ENCODE assay signal across 1 cellular context in genomic region chr1:155000725-155001437, GRCh38.
TF ChIP-seq lines count a peak whose summit lies in the region.

No MANE protein-coding gene starts in this region.

TF ChIP-seq in HepG2, 621 proteins besides CTCF, POLR2A, EP300 and RAD21 (continued from another document and continues in another):
- TF ChIP-seq ARID5B (CRISPR knock-in tag; IDR thresholded peaks at IDR 0.05) (peak; percentile 76; the same call in 1 of the 2 replicates), SIN3A (IDR thresholded peaks at IDR 0.05; ENCODE audit: borderline replicate concordance, low read depth, low read length) (peak; percentile 79), ZNF878 (CRISPR knock-in tag; IDR thresholded peaks at IDR 0.05) (no peak; the same call in 1 of the 2 replicates), ZNF382 (CRISPR knock-in tag; IDR thresholded peaks at IDR 0.05; ENCODE audit: borderline replicate concordance) (no peak), ZNF713 (CRISPR knock-in tag; IDR thresholded peaks at IDR 0.05) (0 out of 2 replicates have a peak, but pooled peaks have one; percentile 68), ZNF883 (CRISPR knock-in tag; IDR thresholded peaks at IDR 0.05; ENCODE audit: not compliant biosample characterization) (peak; percentile 54), MXD4 (CRISPR knock-in tag; IDR thresholded peaks at IDR 0.05) (peak; percentile 61; the same call in 1 of the 2 replicates), KLF6 (CRISPR knock-in tag; IDR thresholded peaks at IDR 0.05) (peak; percentile 62), ZNF747 (CRISPR knock-in tag; IDR thresholded peaks at IDR 0.05; ENCODE audit: borderline replicate concordance) (no peak), TEAD2 (CRISPR knock-in tag; IDR thresholded peaks at IDR 0.05) (no peak), EHMT2 (IDR thresholded peaks at IDR 0.05; ENCODE audit: borderline replicate concordance, low read depth, low read length) (no peak), ZNF253 (CRISPR knock-in tag; IDR thresholded peaks at IDR 0.05; ENCODE audit: borderline replicate concordance) (no peak), ATF2 (CRISPR knock-in tag; IDR thresholded peaks at IDR 0.05) (peak; percentile 47), GTF2F1 (IDR thresholded peaks at IDR 0.05; ENCODE audit: low read length) (0 out of 2 replicates have a peak, but pooled peaks have one; percentile 27), ZNF484 (CRISPR knock-in tag; IDR thresholded peaks at IDR 0.05; ENCODE audit: borderline replicate concordance, low read depth) (no peak), SIX1 (CRISPR knock-in tag; IDR thresholded peaks at IDR 0.05; ENCODE audit: borderline replicate concordance) (peak; percentile 34; the same call in 1 of the 2 replicates), ZNF362 (CRISPR knock-in tag; IDR thresholded peaks at IDR 0.05; ENCODE audit: borderline replicate concordance) (peak; percentile 12; the same call in 1 of the 2 replicates), HOXA3 (CRISPR knock-in tag; IDR thresholded peaks at IDR 0.05) (peak; percentile 77; the same call in 1 of the 2 replicates), TSC22D2 (CRISPR knock-in tag; IDR thresholded peaks at IDR 0.05; ENCODE audit: borderline replicate concordance) (0 out of 2 replicates have a peak, but pooled peaks have one; percentile 41), ESRRA (CRISPR knock-in tag; IDR thresholded peaks at IDR 0.05; ENCODE audit: low read depth) (peak; percentile 42; the same call in 1 of the 2 replicates), RFXANK (CRISPR knock-in tag; IDR thresholded peaks at IDR 0.05) (no peak), NCOR1 (IDR thresholded peaks at IDR 0.05; ENCODE audit: borderline replicate concordance, low read length) (peak; percentile 40; the same call in 1 of the 2 replicates), ZNF513 (CRISPR knock-in tag; conservative IDR thresholded peaks at IDR 0.05) (no peak), ZNF567 (CRISPR knock-in tag; IDR thresholded peaks at IDR 0.05; ENCODE audit: borderline replicate concordance) (no peak), ZMYM3 (CRISPR knock-in tag; IDR thresholded peaks at IDR 0.05) (no peak), MXD1 (CRISPR knock-in tag; IDR thresholded peaks at IDR 0.05) (peak; percentile 68), PRPF4 (IDR thresholded peaks at IDR 0.05; ENCODE audit: low read depth, low read length, poor library complexity, severe bottlenecking) (no peak), SUZ12 (IDR thresholded peaks at IDR 0.05; ENCODE audit: low read depth, low read length) (no peak), YEATS2 (CRISPR knock-in tag; IDR thresholded peaks at IDR 0.05; ENCODE audit: borderline replicate concordance) (no peak; the same call in 1 of the 2 replicates), RFX1 (IDR thresholded peaks at IDR 0.05) (no peak), DR1 (CRISPR knock-in tag; IDR thresholded peaks at IDR 0.05) (peak; percentile 53; the same call in 1 of the 2 replicates), HNRNPH1 (optimal IDR thresholded peaks at IDR 0.05; ENCODE audit: low read depth, low read length) (no peak), SATB2 (CRISPR knock-in tag; IDR thresholded peaks at IDR 0.05) (0 out of 2 replicates have a peak, but pooled peaks have one; percentile 5), ZNF280D (CRISPR knock-in tag; IDR thresholded peaks at IDR 0.05) (no peak), ZNF230 (CRISPR knock-in tag; IDR thresholded peaks at IDR 0.05) (no peak), ZFP91 (CRISPR knock-in tag; IDR thresholded peaks at IDR 0.05; ENCODE audit: borderline replicate concordance) (peak; percentile 79; the same call in 1 of the 2 replicates), TFAP4 (IDR thresholded peaks at IDR 0.05; ENCODE audit: borderline replicate concordance, low read depth) (peak; percentile 82; the same call in 1 of the 2 replicates), HMGXB4 (CRISPR knock-in tag; IDR thresholded peaks at IDR 0.05; ENCODE audit: borderline replicate concordance in 1 of 2, low read depth in 1 of 2) (peak; percentile 70 to 74), SPEN (CRISPR knock-in tag; IDR thresholded peaks at IDR 0.05; ENCODE audit: low read depth) (peak; percentile 48), ZNF710 (CRISPR knock-in tag; IDR thresholded peaks at IDR 0.05; ENCODE audit: borderline replicate concordance) (peak; percentile 81; the same call in 1 of the 2 replicates), NFKB2 (CRISPR knock-in tag; IDR thresholded peaks at IDR 0.05; ENCODE audit: borderline replicate concordance) (0 out of 2 replicates have a peak, but pooled peaks have one; percentile 70)
